2 cellular contexts compared by ENCODE assay signal in the genomic region with DNA sequence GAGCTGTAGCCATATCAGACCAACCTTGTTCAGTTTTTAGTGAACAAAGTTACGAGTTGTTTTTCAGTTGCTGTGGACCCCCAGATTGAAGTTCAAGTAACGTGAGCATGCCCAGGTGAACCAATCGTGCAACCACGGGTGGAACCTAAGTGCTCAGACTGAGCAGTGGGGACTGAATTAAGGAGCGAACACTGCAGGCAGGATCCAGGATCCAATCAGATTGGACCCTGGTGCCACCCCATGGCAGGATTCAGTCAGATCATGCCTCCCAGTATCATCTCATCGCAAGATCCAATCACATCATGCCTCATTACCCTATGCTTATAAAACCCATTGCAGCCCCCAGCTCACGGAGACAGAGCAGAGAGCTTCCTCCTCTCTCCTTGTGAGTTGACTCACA.
A peak's percentile ranks its signal among the peaks of the same experiment; 100 is the strongest.
TF ChIP-seq lines count a peak whose summit lies in the region.

No MANE protein-coding gene starts in this region.

TF ChIP-seq in HEK293, 187 proteins besides CTCF, POLR2A, EP300 and RAD21:
- TF ChIP-seq, protein P1, sequence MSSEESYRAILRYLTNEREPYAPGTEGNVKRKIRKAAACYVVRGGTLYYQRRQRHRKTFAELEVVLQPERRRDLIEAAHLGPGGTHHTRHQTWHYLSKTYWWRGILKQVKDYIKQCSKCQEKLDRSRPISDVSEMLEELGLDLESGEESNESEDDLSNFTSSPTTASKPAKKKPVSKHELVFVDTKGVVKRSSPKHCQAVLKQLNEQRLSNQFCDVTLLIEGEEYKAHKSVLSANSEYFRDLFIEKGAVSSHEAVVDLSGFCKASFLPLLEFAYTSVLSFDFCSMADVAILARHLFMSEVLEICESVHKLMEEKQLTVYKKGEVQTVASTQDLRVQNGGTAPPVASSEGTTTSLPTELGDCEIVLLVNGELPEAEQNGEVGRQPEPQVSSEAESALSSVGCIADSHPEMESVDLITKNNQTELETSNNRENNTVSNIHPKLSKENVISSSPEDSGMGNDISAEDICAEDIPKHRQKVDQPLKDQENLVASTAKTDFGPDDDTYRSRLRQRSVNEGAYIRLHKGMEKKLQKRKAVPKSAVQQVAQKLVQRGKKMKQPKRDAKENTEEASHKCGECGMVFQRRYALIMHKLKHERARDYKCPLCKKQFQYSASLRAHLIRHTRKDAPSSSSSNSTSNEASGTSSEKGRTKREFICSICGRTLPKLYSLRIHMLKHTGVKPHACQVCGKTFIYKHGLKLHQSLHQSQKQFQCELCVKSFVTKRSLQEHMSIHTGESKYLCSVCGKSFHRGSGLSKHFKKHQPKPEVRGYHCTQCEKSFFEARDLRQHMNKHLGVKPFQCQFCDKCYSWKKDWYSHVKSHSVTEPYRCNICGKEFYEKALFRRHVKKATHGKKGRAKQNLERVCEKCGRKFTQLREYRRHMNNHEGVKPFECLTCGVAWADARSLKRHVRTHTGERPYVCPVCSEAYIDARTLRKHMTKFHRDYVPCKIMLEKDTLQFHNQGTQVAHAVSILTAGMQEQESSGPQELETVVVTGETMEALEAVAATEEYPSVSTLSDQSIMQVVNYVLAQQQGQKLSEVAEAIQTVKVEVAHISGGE (tag by site-specific recombination; conservative IDR thresholded peaks at IDR 0.05; ENCODE audit: low read depth): peak; percentile 84
- TF ChIP-seq ZNF266 (tag by site-specific recombination; IDR thresholded peaks at IDR 0.05; ENCODE audit: low read depth): no peak
- TF ChIP-seq GFI1B (tag by site-specific recombination; IDR thresholded peaks at IDR 0.05): no peak
- no peak for TF ChIP-seq ZNF169 (tag by site-specific recombination; IDR thresholded peaks at IDR 0.05)
- TF ChIP-seq ZNF777 (tag by site-specific recombination; IDR thresholded peaks at IDR 0.05; ENCODE audit: borderline replicate concordance): no peak
- no peak for TF ChIP-seq ZNF660 (tag by site-specific recombination; IDR thresholded peaks at IDR 0.05)

TF ChIP-seq in K562, 482 proteins besides CTCF, POLR2A, EP300 and RAD21:
- TF ChIP-seq RAD51 (IDR thresholded peaks at IDR 0.05; ENCODE audit: borderline replicate concordance, low read depth) (no peak), NRF1 (conservative IDR thresholded peaks at IDR 0.05 in 1 of 2, IDR thresholded peaks at IDR 0.05 in 1 of 2) (0 out of 4 replicates have a peak, but pooled peaks of 1 of the 2 experiments have one; percentile 17)
- TF ChIP-seq, protein P1 (CRISPR knock-in tag; IDR thresholded peaks at IDR 0.05): peak in 2 of 3 experiments; percentile 55 to 91; a peak in 3 of 6 replicates
TF ChIP-seq in K562: peak in this region for 2.
